ENCODE assay signal across 8 cellular contexts in genomic region chr19:48614436-48615144, GRCh38. TPM values are rescaled to one million over a fixed set of nuclear protein-coding genes. Genes with fewer than 3 reads are reported as not detected.
DNase-seq lines count a peak whose midpoint lies in the region; ATAC-seq and TF ChIP-seq lines count a peak whose summit lies in the region.

Gene FAM83E, minus strand, starts transcription at chr19:48615076. Its CDS starts 1,704 bp downstream, at chr19:48613372.

- peaks cover 35% of the 10 kb centered on the region for H3K36me3 ChIP-seq in PC-3 (ENCODE audit: low read depth, low read length)
- peaks cover 11 to 28% of the 10 kb centered on the region in 2 donors for H3K36me3 ChIP-seq in esophagus (ENCODE audit: control insufficient read depth in 2 of 2, insufficient read depth in 2 of 2, low read length in 1 of 2)

- CTCF ChIA-PET in PC-3 (lab: Charles Lee) = no interaction called here

- peak within 1 kb of the TSS; percentile 45 for H3K4me3 Mint-ChIP-seq in stimulated activated naive CD8-positive, alpha-beta T cell treated with anti-CD3 and anti-CD28 coated beads, Interleukin-15, Interleukin-2, amounts not matched to agents 100 ng/mL and 50 ng/mL, for 24 hours

- intact Hi-C loops in PC-3 (cut with micrococcal nuclease) = no loop called here
- intact Hi-C loops in head of caudate nucleus (cut with DNase I) = no loop called here

- no peak within 1 kb of the TSS for H2AFZ ChIP-seq in PC-3 (ENCODE audit: low read length)

- peak within 1 kb of the TSS; percentile 66 for H3K27ac Mint-ChIP-seq in stimulated activated naive CD8-positive, alpha-beta T cell treated with anti-CD3 and anti-CD28 coated beads, Interleukin-15, Interleukin-2, amounts not matched to agents 100 ng/mL and 50 ng/mL, for 24 hours

- 37 to 53% methylated on average over 29 of the region's 29 CpGs for WGBS in esophagus, 2 donors

- H3F3A ChIP-seq in PC-3 (ENCODE audit: low read length, unreplicated experiment) = no peaks in the 10 kb centered on the region

- BruUV-seq in PC-3 (replicated peaks; lab: Mats Ljungman, UMichigan) = no TSS peak

- DNase-seq in activated CD4-positive, alpha-beta T cell treated with anti-CD3 and anti-CD28 coated beads for 48 hours = peak; percentile 49
- no peak for DNase-seq in activated CD4-positive, alpha-beta T cell treated with anti-CD3 and anti-CD28 coated beads, Interleukin-2, amount 50 U/mL, for 1 hour
- peak; percentile 41 for DNase-seq in PC-3
- no peak for DNase-seq in head of caudate nucleus
- no peak for DNase-seq in OCI-M1 (lab: John Stamatoyannopoulos, UW)

- H4K20me1 ChIP-seq in PC-3 (ENCODE audit: low read length) = peaks cover 32% of the 10 kb centered on the region

- H3K27me3 ChIP-seq in PC-3 (ENCODE audit: low read length) (no peaks in the 10 kb centered on the region), esophagus (ENCODE audit: control insufficient read depth in 1 of 2, insufficient read depth in 2 of 2, low read length in 2 of 2) (no peaks in the 10 kb centered on the region)

- no peaks in the 10 kb centered on the region for H3K27me3 Mint-ChIP-seq in stimulated activated naive CD8-positive, alpha-beta T cell treated with anti-CD3 and anti-CD28 coated beads, Interleukin-15, Interleukin-2, amounts not matched to agents 100 ng/mL and 50 ng/mL, for 24 hours

- ATAC-seq in PC-3 (peak; percentile 9; the same call in 1 of the 2 replicates), HG03045 (IDR thresholded peaks at IDR 0.05; ENCODE audit: unreplicated experiment) (no peak)

- no peak within 1 kb of the TSS for H3K9ac ChIP-seq in PC-3 (ENCODE audit: low read length)

- no peaks in the 10 kb centered on the region for H3K9me2 ChIP-seq in PC-3 (replicated peaks; ENCODE audit: low read length)

- H3K36me3 Mint-ChIP-seq in stimulated activated naive CD8-positive, alpha-beta T cell treated with anti-CD3 and anti-CD28 coated beads, Interleukin-15, Interleukin-2, amounts not matched to agents 100 ng/mL and 50 ng/mL, for 24 hours (ENCODE audit: low read depth) = peaks cover 55% of the 10 kb centered on the region

- H3K9me3 ChIP-seq in PC-3 (ENCODE audit: low read length) (no peaks in the 10 kb centered on the region), esophagus (ENCODE audit: control insufficient read depth in 2 of 2, insufficient read depth in 1 of 2, low read depth in 1 of 2, low read length in 1 of 2) (no peaks in the 10 kb centered on the region)

- TF ChIP-seq CTCF in PC-3 (conservative IDR thresholded peaks at IDR 0.05; ENCODE audit: low read depth, low read length) = no peak

- H3K27ac ChIP-seq in PC-3 (ENCODE audit: low read length) (no peak within 1 kb of the TSS), esophagus (ENCODE audit: low read depth in 2 of 2, low read length in 1 of 2) (peak within 1 kb of the TSS; percentile 84 to 88)

- H3K4me1 ChIP-seq in PC-3 (ENCODE audit: insufficient read depth, low read length) = peaks cover 21% of the 10 kb centered on the region
- peaks cover 0 to 28% of the 10 kb centered on the region in 2 donors for H3K4me1 ChIP-seq in esophagus (ENCODE audit: control insufficient read depth in 2 of 2, insufficient read depth in 2 of 2, low read length in 1 of 2)

- H3K4me1 Mint-ChIP-seq in stimulated activated naive CD8-positive, alpha-beta T cell treated with anti-CD3 and anti-CD28 coated beads, Interleukin-15, Interleukin-2, amounts not matched to agents 100 ng/mL and 50 ng/mL, for 24 hours (ENCODE audit: low read depth) = peaks cover 33% of the 10 kb centered on the region

- POLR2A ChIA-PET in PC-3 (lab: Charles Lee; ENCODE audit: unreplicated experiment) = no interaction called here

- H3K4me3 ChIP-seq in PC-3 (ENCODE audit: low read length) (no peak within 1 kb of the TSS), esophagus (ENCODE audit: low read depth in 1 of 2, low read length in 2 of 2) (peak within 1 kb of the TSS; percentile 1 to 35)

- H3K9me3 Mint-ChIP-seq in stimulated activated naive CD8-positive, alpha-beta T cell treated with anti-CD3 and anti-CD28 coated beads, Interleukin-15, Interleukin-2, amounts not matched to agents 100 ng/mL and 50 ng/mL, for 24 hours = no peaks in the 10 kb centered on the region

- peaks cover 35% of the 10 kb centered on the region for H3K79me2 ChIP-seq in PC-3 (ENCODE audit: low read length)

- H3K4me2 ChIP-seq in PC-3 (ENCODE audit: low read length) = no peak within 1 kb of the TSS

RNA-seq across cellular contexts. Expression of gene FAM83E, which starts in this region (rescaled TPM):
- 4.6 and 4.7 TPM in 2 replicates for total RNA-seq in PC-3 (2014; rRNA removed)
- 10 to 100 TPM in 1 of 2 donors, 1 to 10 TPM in 1; 6.5 to 26.7 TPM for polyA plus RNA-seq in esophagus

Comparison
In these comparisons a context has a peak if more than half of its experiments do, and no peak if none do; other contexts are left out.
1. DNase-seq: peak in activated CD4-positive, alpha-beta T cell treated with anti-CD3 and anti-CD28 coated beads for 48 hours (single experiment) and PC-3 (single experiment); none in activated CD4-positive, alpha-beta T cell treated with anti-CD3 and anti-CD28 coated beads, Interleukin-2, amount 50 U/mL, for 1 hour (single experiment), head of caudate nucleus (0 of 42) and OCI-M1 (single experiment).